In genomic region chr10:22250897-22251605, GRCh38 we compare ENCODE assay signal across 8 cellular contexts. TPM values are rescaled to one million over a fixed set of nuclear protein-coding genes. Genes with fewer than 3 reads are reported as not detected.
DNase-seq lines count a peak whose midpoint lies in the region; ATAC-seq and TF ChIP-seq lines count a peak whose summit lies in the region.

No MANE protein-coding gene starts in this region.

- H3K9me3 Mint-ChIP-seq in naive thymus-derived CD4-positive, alpha-beta T cell, result peaks cover 0 to 1% (median 0%) of the 10 kb centered on the region in 11 donors

- peaks cover 5 to 28% (median 10%) of the 10 kb centered on the region in 5 donors for H3K27me3 Mint-ChIP-seq in naive thymus-derived CD4-positive, alpha-beta T cell

- no peaks in the 10 kb centered on the region for H3K9me3 ChIP-seq in naive thymus-derived CD4-positive, alpha-beta T cell (ENCODE audit: control insufficient read depth in 2 of 3, low read length in 3 of 3)

- H3K4me3 Mint-ChIP-seq in naive thymus-derived CD4-positive, alpha-beta T cell, result peak overlapping the region; percentile 90 to 100 (median 94)

- peaks cover 8 to 45% (median 37%) of the 10 kb centered on the region in 7 donors for H3K4me1 Mint-ChIP-seq in naive thymus-derived CD4-positive, alpha-beta T cell

- H3K4me3 ChIP-seq in coronary artery, result peak overlapping the region; percentile 76
- H3K4me3 ChIP-seq in naive thymus-derived CD4-positive, alpha-beta T cell (ENCODE audit: low read length), result peak overlapping the region; percentile 82

- POLR2A ChIA-PET in naive thymus-derived CD4-positive, alpha-beta T cell (lab: Charles Lee), result interaction anchor here (0.6 to 0.9 kb wide), 3 partner anchors 21 to 721 kb away, joined by 3 to 4 read pairs (median 3); no protein-coding TSS in a partner anchor

- ATAC-seq in GM18868 (IDR thresholded peaks at IDR 0.05; ENCODE audit: unreplicated experiment) (peak; percentile 4), HG02798 (IDR thresholded peaks at IDR 0.05; ENCODE audit: poor library complexity, unreplicated experiment) (no peak), GM21360 (IDR thresholded peaks at IDR 0.05; ENCODE audit: unreplicated experiment) (no peak), left colon (no peak)
- peak; percentile 33 for ATAC-seq in naive thymus-derived CD4-positive, alpha-beta T cell

- H3K36me3 Mint-ChIP-seq in naive thymus-derived CD4-positive, alpha-beta T cell, result peaks cover 0 to 10% (median 4%) of the 10 kb centered on the region in 5 donors

- CTCF ChIA-PET in naive thymus-derived CD4-positive, alpha-beta T cell (lab: Charles Lee), result no interaction called here

- no peak for TF ChIP-seq CTCF in coronary artery (IDR thresholded peaks at IDR 0.05)

- peaks cover 0 to 8% (median 0%) of the 10 kb centered on the region in 3 experiments for H3K36me3 ChIP-seq in naive thymus-derived CD4-positive, alpha-beta T cell (ENCODE audit: control insufficient read depth in 2 of 3, insufficient read depth in 3 of 3, low read length in 3 of 3)

- intact Hi-C loops in naive thymus-derived CD4-positive, alpha-beta T cell (cut with micrococcal nuclease), result loop anchor here (1.0 to 10.0 kb wide), 11 partner anchors 22 to 844 kb away; partner anchors contain the start of genes COMMD3 (in 1 of the 2), DNAJC1 (in 1 of the 2), MSRB2 (in 1 of the 2) and PIP4K2A (in 1 of the 2)
- intact Hi-C loops in left colon (cut with DNase I, micrococcal nuclease), result no loop called here

- H3K27ac ChIP-seq in coronary artery, result peak overlapping the region; percentile 90 to 92
- peak overlapping the region; percentile 87 for H3K27ac ChIP-seq in naive thymus-derived CD4-positive, alpha-beta T cell (ENCODE audit: low read depth, low read length)

- peak overlapping the region; percentile 95 to 100 (median 99) for H3K27ac Mint-ChIP-seq in naive thymus-derived CD4-positive, alpha-beta T cell

- no peaks in the 10 kb centered on the region for H3K27me3 ChIP-seq in naive thymus-derived CD4-positive, alpha-beta T cell (ENCODE audit: control insufficient read depth in 2 of 2, insufficient read depth in 2 of 2, low read length in 2 of 2)

- peak; percentile 47 for DNase-seq in OCI-M1 (lab: John Stamatoyannopoulos, UW)
- no peak for DNase-seq in coronary artery (ENCODE audit: low spot score)
- DNase-seq in naive thymus-derived CD4-positive, alpha-beta T cell, result peak in 3 of 9 donors; percentile 29 to 44 (median 31)
- DNase-seq in left colon, result no peak
- DNase-seq in COLO829 (ENCODE audit: low spot score), result no peak

- peaks cover 0 to 4% of the 10 kb centered on the region in 2 donors for H3K4me1 ChIP-seq in naive thymus-derived CD4-positive, alpha-beta T cell (ENCODE audit: control insufficient read depth in 2 of 2, insufficient read depth in 2 of 2, low read length in 2 of 2)

RNA-seq across cellular contexts. Expression of gene EBLN1, which starts 33.2 kb away (rescaled TPM):
- total RNA-seq in naive thymus-derived CD4-positive, alpha-beta T cell, result not detected
- not detected for polyA plus RNA-seq in naive thymus-derived CD4-positive, alpha-beta T cell
- total RNA-seq in left colon, result not detected

Comparison
In these comparisons a context has a peak if more than half of its experiments do, and no peak if none do; other contexts are left out.
1. ATAC-seq: peak in GM18868 (single experiment) and naive thymus-derived CD4-positive, alpha-beta T cell (single experiment); none in HG02798 (single experiment), GM21360 (single experiment) and left colon (single experiment).
2. intact Hi-C loops: an anchor here in naive thymus-derived CD4-positive, alpha-beta T cell (1.0 to 10.0 kb wide); none called in left colon.